Comparison of ENCODE assay signal across 24 cellular contexts in the genomic region with DNA sequence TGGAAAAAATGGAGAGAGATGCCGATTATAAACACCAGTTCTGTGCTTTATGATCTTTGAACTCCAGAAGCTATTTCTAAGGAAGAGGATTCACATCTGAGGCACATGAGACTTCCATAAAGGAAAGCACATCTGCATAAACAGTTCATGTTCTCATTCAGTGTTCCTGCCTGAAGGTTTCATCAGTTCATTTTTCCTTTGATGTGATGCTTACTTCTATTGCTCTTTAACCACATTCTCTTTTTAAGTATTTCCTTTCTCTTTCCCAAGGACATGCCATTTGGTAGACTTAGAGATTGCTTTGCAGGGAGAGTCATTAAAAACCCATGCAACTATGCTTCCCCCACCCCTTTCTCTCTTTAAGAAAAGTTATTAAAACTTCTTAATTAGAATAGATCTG.
"Had no signal": no experiment of that assay in that cellular context is flagged by ENCODE, and none has a peak within 500 bp of the region (broad histone marks: within the 10 kb centered on the region; RNA-seq: fewer than 3 reads in every experiment).

No MANE protein-coding gene starts in this region.

- H3K4me1 ChIP-seq: foreskin keratinocyte, gastroesophageal sphincter, lower lobe of right lung, parathyroid adenoma, right lobe of liver, stomach, tibial artery had no signal

- H2AFZ ChIP-seq: neural progenitor cell, parathyroid adenoma had no signal

- H3K4me3 ChIP-seq: dorsolateral prefrontal cortex, gastroesophageal sphincter, lower lobe of right lung, mucosa of descending colon, neural progenitor cell, right lobe of liver, stomach, tibial artery had no signal

- H3K36me3 ChIP-seq: gastroesophageal sphincter, lower lobe of right lung, neural progenitor cell, right lobe of liver, stomach, tibial artery had no signal

- H3K9ac ChIP-seq: neural progenitor cell, parathyroid adenoma had no signal

- H3K9me3 Mint-ChIP-seq: neural progenitor cell had no signal

- H3K79me2 ChIP-seq: parathyroid adenoma had no signal

- H3K27ac Mint-ChIP-seq: immature natural killer cell; mesothelial cell of epicardium; naive B cell; nephron; neural progenitor cell; progenitor cell of endocrine pancreas; stimulated activated effector memory CD8-positive, alpha-beta T cell treated with anti-CD3 and anti-CD28 coated beads, Interleukin-12 subunit alpha, Interleukin-12 subunit beta, amount 100 ng/mL, for 72 hours; type B pancreatic cell had no signal

- H3K9me3 ChIP-seq: lower lobe of right lung, mucosa of descending colon, right lobe of liver, stomach, tibial artery had no signal

- H3K27me3 Mint-ChIP-seq: naive B cell, progenitor cell of endocrine pancreas, type B pancreatic cell had no signal

- H3K27ac ChIP-seq: dorsolateral prefrontal cortex, epithelial cell of prostate, foreskin keratinocyte, gastroesophageal sphincter, lower lobe of right lung, neural progenitor cell, parathyroid adenoma, right lobe of liver, stomach, tibial artery had no signal

- H3K27me3 ChIP-seq: foreskin keratinocyte, neural progenitor cell, right lobe of liver, stomach, tibial artery had no signal

- H3K4me1 Mint-ChIP-seq: immature natural killer cell; naive B cell; nephron; stimulated activated effector memory CD8-positive, alpha-beta T cell treated with anti-CD3 and anti-CD28 coated beads, Interleukin-12 subunit alpha, Interleukin-12 subunit beta, amount 100 ng/mL, for 72 hours had no signal

- H3K4me2 ChIP-seq: neural progenitor cell had no signal

- DNase-seq: dorsolateral prefrontal cortex; effector CD4-positive, alpha-beta T cell; foreskin keratinocyte; hypothalamus; immature natural killer cell; left ventricle myocardium superior; lower lobe of right lung; mucosa of descending colon; naive B cell; right lobe of liver; stimulated activated CD4-positive, alpha-beta T cell treated with anti-CD3 and anti-CD28 coated beads, Interleukin-2, amount 100 ng/mL, for 24 hours; stimulated activated CD4-positive, alpha-beta T cell treated with anti-CD3 and anti-CD28 coated beads, Interleukin-4, amount 100 ng/mL, for 24 hours; stimulated activated naive CD4-positive, alpha-beta T cell treated with Interleukin-2 at 50 U/mL for 16 hours; stomach; tibial artery had no signal

- H3K36me3 Mint-ChIP-seq: immature natural killer cell; mesothelial cell of epicardium; naive B cell; neural progenitor cell; stimulated activated effector memory CD8-positive, alpha-beta T cell treated with anti-CD3 and anti-CD28 coated beads, Interleukin-12 subunit alpha, Interleukin-12 subunit beta, amount 100 ng/mL, for 72 hours; type B pancreatic cell had no signal

- H3K4me3 Mint-ChIP-seq: immature natural killer cell; mesothelial cell of epicardium; naive B cell; nephron; neural progenitor cell; stimulated activated effector memory CD8-positive, alpha-beta T cell treated with anti-CD3 and anti-CD28 coated beads, Interleukin-12 subunit alpha, Interleukin-12 subunit beta, amount 100 ng/mL, for 72 hours; type B pancreatic cell had no signal
